14 cellular contexts compared by ENCODE assay signal in the genomic region with DNA sequence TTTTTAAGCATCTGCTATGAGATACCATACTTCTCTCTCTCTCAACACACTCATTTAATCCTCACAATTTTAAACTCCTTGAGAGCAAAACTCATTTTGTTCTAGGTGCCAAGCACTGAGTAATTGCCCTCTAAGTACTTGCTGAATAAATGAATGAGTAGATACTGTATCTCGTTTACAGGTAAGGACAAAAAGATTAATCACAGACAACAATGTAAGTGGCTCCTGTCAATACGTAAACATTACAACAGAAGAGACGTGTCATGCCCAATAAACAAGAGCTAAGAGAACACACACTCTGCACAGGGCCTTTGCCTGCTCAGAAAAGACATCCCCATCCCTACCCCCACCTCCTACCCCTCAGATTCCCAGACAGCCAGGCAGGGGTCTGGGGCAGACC. TPM values are rescaled to one million over a fixed set of nuclear protein-coding genes. Genes with fewer than 3 reads are reported as not detected.
DNase-seq lines count a peak whose midpoint lies in the region; ATAC-seq, FAIRE-seq and TF ChIP-seq lines count a peak whose summit lies in the region.
"Had no signal": no experiment of that assay in that cellular context is flagged by ENCODE, and none has a peak within 500 bp of the region (broad histone marks: within the 10 kb centered on the region; RNA-seq: fewer than 3 reads in every experiment).

No MANE protein-coding gene starts in this region.

- H3K27ac ChIP-seq in right atrium auricular region, result peak overlapping the region; percentile 71 to 88
- no peak overlapping the region for H3K27ac ChIP-seq in mesenchymal stem cell (ENCODE audit: low read length, poor library complexity, severe bottlenecking)
- H3K27ac ChIP-seq in vagina, result peak overlapping the region; percentile 77
- H3K27ac ChIP-seq: SJCRH30 had no signal

- no peak overlapping the region for H3K4me2 ChIP-seq in mesenchymal stem cell (ENCODE audit: low read length, poor library complexity, severe bottlenecking)

- 33% methylated on average over 3 of the region's 3 CpGs for WGBS in mesenchymal stem cell

- no peak for TF ChIP-seq POLR2A in vagina (IDR thresholded peaks at IDR 0.05)

- peak overlapping the region; percentile 88 for H3K9ac ChIP-seq in mesenchymal stem cell (ENCODE audit: low read length)

- TF ChIP-seq CTCF in right atrium auricular region (IDR thresholded peaks at IDR 0.05) (no peak), vagina (IDR thresholded peaks at IDR 0.05) (no peak), endothelial cell (IDR thresholded peaks at IDR 0.05; ENCODE audit: unreplicated experiment) (no peak)

- H3K4me1 Mint-ChIP-seq in activated T-helper 2 cell treated with anti-CD3 and anti-CD28 coated beads, Interferon-gamma antibody, Interleukin-2, Interleukin-4, amounts not matched to agents 10 μg/mL and 5 μg/mL and 100 μg/mL, durations not matched to agents 14 hours and 24 hours and 36 hours (ENCODE audit: low read depth), result peaks cover 85% of the 10 kb centered on the region
- H3K4me1 Mint-ChIP-seq in endothelial cell (ENCODE audit: unreplicated experiment), result peaks cover 17% of the 10 kb centered on the region

- H2BK12ac ChIP-seq in mesenchymal stem cell (ENCODE audit: low read length in 2 of 2), result no peak overlapping the region

- no peaks in the 10 kb centered on the region for H3K9me3 Mint-ChIP-seq in activated T-helper 2 cell treated with anti-CD3 and anti-CD28 coated beads, Interferon-gamma antibody, Interleukin-2, Interleukin-4, amounts not matched to agents 10 μg/mL and 5 μg/mL and 100 μg/mL, durations not matched to agents 14 hours and 24 hours and 36 hours
- no peaks in the 10 kb centered on the region for H3K9me3 Mint-ChIP-seq in endothelial cell (ENCODE audit: unreplicated experiment)
- H3K9me3 Mint-ChIP-seq: central memory CD8-positive, alpha-beta T cell had no signal

- no peak overlapping the region for H2BK15ac ChIP-seq in mesenchymal stem cell (ENCODE audit: low read depth, poor library complexity, severe bottlenecking)

- H3K23ac ChIP-seq in mesenchymal stem cell (ENCODE audit: low read length in 2 of 2), result no peak overlapping the region

- no peak overlapping the region for H4K91ac ChIP-seq in mesenchymal stem cell (ENCODE audit: low read length)

- no peak overlapping the region for H3K18ac ChIP-seq in mesenchymal stem cell (ENCODE audit: low read depth in 1 of 2, low read length in 2 of 2)

- H3K27me3 ChIP-seq in right atrium auricular region (no peaks in the 10 kb centered on the region), mesenchymal stem cell (ENCODE audit: control insufficient read depth in 1 of 2, insufficient read depth in 1 of 2, low read length in 2 of 2) (no peaks in the 10 kb centered on the region), vagina (no peaks in the 10 kb centered on the region)
- H3K27me3 ChIP-seq: SJCRH30 had no signal

- H3K4me1 ChIP-seq in right atrium auricular region (peaks cover 0 to 75% of the 10 kb centered on the region in 2 donors), mesenchymal stem cell (ENCODE audit: control insufficient read depth, insufficient read depth, low read depth, low read length) (peaks cover 23% of the 10 kb centered on the region), vagina (peaks cover 85% of the 10 kb centered on the region)

- H2BK120ac ChIP-seq in mesenchymal stem cell (ENCODE audit: low read depth, low read length), result no peak overlapping the region

- DNase-seq in right atrium auricular region (ENCODE audit: low spot score) (no peak), Right ventricle myocardium inferior (ENCODE audit: missing footprints) (no peak), mesenchymal stem cell (no peak), vagina (ENCODE audit: extremely low spot score in 2 of 2) (no peak), NCI-H1092 (lab: John Stamatoyannopoulos, UW) (no peak), HTR-8/SVneo (ENCODE audit: insufficient read length, low spot score) (no peak), endothelial cell (ENCODE audit: low spot score) (no peak)
- DNase-seq in activated T-helper 2 cell treated with anti-CD3 and anti-CD28 coated beads, Interferon-gamma antibody, Interleukin-2, Interleukin-4, amounts not matched to agents 10 μg/mL and 5 μg/mL and 100 μg/mL, durations not matched to agents 14 hours and 24 hours and 36 hours (ENCODE audit: low spot score), result no peak
- DNase-seq: C1 segment of cervical spinal cord; GDM1; NCI-H1092 treated with DMSO at 0.1 percent for 48 hours; SJCRH30; stimulated activated naive CD8-positive, alpha-beta T cell treated with anti-CD3 and anti-CD28 coated beads, Interleukin-15, Interleukin-2, amounts not matched to agents 100 U/mL and 50 U/mL, for 24 hours had no signal

- H3K4me3 Mint-ChIP-seq in activated T-helper 2 cell treated with anti-CD3 and anti-CD28 coated beads, Interferon-gamma antibody, Interleukin-2, Interleukin-4, amounts not matched to agents 10 μg/mL and 5 μg/mL and 100 μg/mL, durations not matched to agents 14 hours and 24 hours and 36 hours (ENCODE audit: low read depth), result no peak overlapping the region
- no peak overlapping the region for H3K4me3 Mint-ChIP-seq in endothelial cell (ENCODE audit: unreplicated experiment)
- H3K4me3 Mint-ChIP-seq: central memory CD8-positive, alpha-beta T cell had no signal

- H2AFZ ChIP-seq in mesenchymal stem cell (ENCODE audit: low read depth, low read length), result no peak overlapping the region

- H3K36me3 ChIP-seq in right atrium auricular region, result no peaks in the 10 kb centered on the region
- H3K36me3 ChIP-seq in mesenchymal stem cell (ENCODE audit: control insufficient read depth in 1 of 2, insufficient read depth in 2 of 2, low read depth in 1 of 2, low read length in 2 of 2), result peaks cover 0 to 2% of the 10 kb centered on the region in 2 experiments
- no peaks in the 10 kb centered on the region for H3K36me3 ChIP-seq in vagina

- H4K8ac ChIP-seq in mesenchymal stem cell (ENCODE audit: low read length), result no peak overlapping the region

- intact Hi-C loops in Right ventricle myocardium inferior (cut with DNase I) (no loop called here), vagina (cut with DNase I) (loop anchor here (10.0 kb wide), 1 partner anchor 53 kb away; no protein-coding TSS in a partner anchor)
- intact Hi-C loops in activated T-helper 2 cell treated with anti-CD3 and anti-CD28 coated beads, Interferon-gamma antibody, Interleukin-2, Interleukin-4, amounts not matched to agents 10 μg/mL and 5 μg/mL and 100 μg/mL, durations not matched to agents 14 hours and 24 hours and 36 hours (cut with micrococcal nuclease), result no loop called here

- H2AK5ac ChIP-seq in mesenchymal stem cell (ENCODE audit: low read length, severe bottlenecking), result no peak overlapping the region

- no peak for FAIRE-seq in HTR-8/SVneo (lab: Jason Lieb, UNC)

- H3K79me1 ChIP-seq in mesenchymal stem cell (replicated peaks; ENCODE audit: low read length, poor library complexity, severe bottlenecking), result peaks cover 2% of the 10 kb centered on the region

- no peak overlapping the region for H3K4me3 ChIP-seq in right atrium auricular region
- H3K4me3 ChIP-seq in mesenchymal stem cell (ENCODE audit: insufficient read depth in 1 of 2, low read depth in 1 of 2, low read length in 2 of 2), result no peak overlapping the region
- H3K4me3 ChIP-seq in vagina, result no peak overlapping the region
- H3K4me3 ChIP-seq: SJCRH30 had no signal

- H3K9me3 ChIP-seq in right atrium auricular region (no peaks in the 10 kb centered on the region), mesenchymal stem cell (ENCODE audit: control insufficient read depth, low read length) (no peaks in the 10 kb centered on the region), vagina (no peaks in the 10 kb centered on the region)
- H3K9me3 ChIP-seq: SJCRH30 had no signal

- H3K36me3 Mint-ChIP-seq in activated T-helper 2 cell treated with anti-CD3 and anti-CD28 coated beads, Interferon-gamma antibody, Interleukin-2, Interleukin-4, amounts not matched to agents 10 μg/mL and 5 μg/mL and 100 μg/mL, durations not matched to agents 14 hours and 24 hours and 36 hours (ENCODE audit: low read depth), result peaks cover 57% of the 10 kb centered on the region
- H3K36me3 Mint-ChIP-seq in endothelial cell (ENCODE audit: low read depth, unreplicated experiment), result no peaks in the 10 kb centered on the region

- H3K27me3 Mint-ChIP-seq in activated T-helper 2 cell treated with anti-CD3 and anti-CD28 coated beads, Interferon-gamma antibody, Interleukin-2, Interleukin-4, amounts not matched to agents 10 μg/mL and 5 μg/mL and 100 μg/mL, durations not matched to agents 14 hours and 24 hours and 36 hours (ENCODE audit: low read depth), result no peaks in the 10 kb centered on the region
- H3K27me3 Mint-ChIP-seq in endothelial cell (ENCODE audit: unreplicated experiment), result peaks cover 12% of the 10 kb centered on the region
- H3K27me3 Mint-ChIP-seq: central memory CD8-positive, alpha-beta T cell had no signal

- H2BK5ac ChIP-seq in mesenchymal stem cell (ENCODE audit: low read depth, low read length, poor library complexity, severe bottlenecking), result no peak overlapping the region

- peak overlapping the region; percentile 68 for H3K27ac Mint-ChIP-seq in activated T-helper 2 cell treated with anti-CD3 and anti-CD28 coated beads, Interferon-gamma antibody, Interleukin-2, Interleukin-4, amounts not matched to agents 10 μg/mL and 5 μg/mL and 100 μg/mL, durations not matched to agents 14 hours and 24 hours and 36 hours
- no peak overlapping the region for H3K27ac Mint-ChIP-seq in endothelial cell (ENCODE audit: unreplicated experiment)

- H3K4ac ChIP-seq in mesenchymal stem cell (ENCODE audit: low read depth in 1 of 2, low read length in 2 of 2), result no peak overlapping the region

- ATAC-seq in Right ventricle myocardium inferior, result no peak

- H3K14ac ChIP-seq in mesenchymal stem cell (ENCODE audit: low read length in 2 of 2), result no peak overlapping the region

RNA-seq across cellular contexts. Expression of a gene that starts 59.8 kb away (rescaled TPM):
- total RNA-seq in right atrium auricular region, result 10 to 100 TPM; 23.1 to 26.1 TPM
- 13.3 TPM for total RNA-seq in Right ventricle myocardium inferior
- total RNA-seq in activated T-helper 2 cell treated with anti-CD3 and anti-CD28 coated beads, Interferon-gamma antibody, Interleukin-2, Interleukin-4, amounts not matched to agents 10 μg/mL and 5 μg/mL and 100 μg/mL, durations not matched to agents 14 hours and 24 hours and 36 hours, result 50.5 and 52.2 TPM in 2 replicates
- polyA plus RNA-seq in mesenchymal stem cell (2013, experiment 1 of 2), result 30.7 TPM
- polyA plus RNA-seq in mesenchymal stem cell (2013, experiment 2 of 2), result 32.2 TPM
- 28.0 TPM for total RNA-seq in vagina
- total RNA-seq in endothelial cell (ENCODE audit: unreplicated experiment), result 27.6 TPM
